In genomic region chr14:61553730-61554641, GRCh38 we compare ENCODE assay signal across 9 cellular contexts.
A peak's percentile ranks its signal among the peaks of the same experiment; 100 is the strongest.
DNase-seq lines count a peak whose midpoint lies in the region; ATAC-seq and TF ChIP-seq lines count a peak whose summit lies in the region.
"Had no signal": no experiment of that assay in that cellular context is flagged by ENCODE, and none has a peak within 500 bp of the region (broad histone marks: within the 10 kb centered on the region; RNA-seq: fewer than 3 reads in every experiment).

No MANE protein-coding gene starts in this region.

- peaks cover 0 to 10% (median 0%) of the 10 kb centered on the region in 11 experiments; a peak in 5 of 22 replicates for H3K9me3 ChIP-seq in BLaER1 treated with 17β-estradiol and CSF1 and Interleukin-3, amounts not matched to agents 10 nM and 100 nM (replicated peaks in 1 of 11)
- no peaks in the 10 kb centered on the region for H3K9me3 ChIP-seq in naive thymus-derived CD4-positive, alpha-beta T cell (ENCODE audit: control insufficient read depth in 2 of 3, low read length in 3 of 3)

- H3K4me3 Mint-ChIP-seq in naive thymus-derived CD4-positive, alpha-beta T cell = peak overlapping the region in 1 of 10 donors; percentile 33
- no peak overlapping the region for H3K4me3 Mint-ChIP-seq in glutamatergic neuron (ENCODE audit: unreplicated experiment)

- no peak for TF ChIP-seq CTCF in glutamatergic neuron (IDR thresholded peaks at IDR 0.05; ENCODE audit: partially characterized antibody, unreplicated experiment)

- H3K27me3 Mint-ChIP-seq in naive thymus-derived CD4-positive, alpha-beta T cell = no peaks in the 10 kb centered on the region
- H3K27me3 Mint-ChIP-seq in glutamatergic neuron (ENCODE audit: unreplicated experiment) = peaks cover 2% of the 10 kb centered on the region

- H3K36me3 ChIP-seq in BLaER1 treated with 17β-estradiol and CSF1 and Interleukin-3, amounts not matched to agents 10 nM and 100 nM = peaks cover 0 to 29% (median 12%) of the 10 kb centered on the region in 11 experiments; a peak in 14 of 22 replicates
- H3K36me3 ChIP-seq in naive thymus-derived CD4-positive, alpha-beta T cell (ENCODE audit: control insufficient read depth in 2 of 3, insufficient read depth in 3 of 3, low read length in 3 of 3) = peaks cover 9 to 33% (median 30%) of the 10 kb centered on the region in 3 experiments

- H3K27me3 ChIP-seq in BLaER1 treated with 17β-estradiol and CSF1 and Interleukin-3, amounts not matched to agents 10 nM and 100 nM = no peaks in the 10 kb centered on the region
- H3K27me3 ChIP-seq in naive thymus-derived CD4-positive, alpha-beta T cell (ENCODE audit: control insufficient read depth in 2 of 2, insufficient read depth in 2 of 2, low read length in 2 of 2) = no peaks in the 10 kb centered on the region

- peak overlapping the region; percentile 51 to 92 (median 83) for H3K27ac Mint-ChIP-seq in naive thymus-derived CD4-positive, alpha-beta T cell
- H3K27ac Mint-ChIP-seq in glutamatergic neuron (ENCODE audit: unreplicated experiment) = no peak overlapping the region

- H3K9ac ChIP-seq in BLaER1 treated with 17β-estradiol and CSF1 and Interleukin-3, amounts not matched to agents 10 nM and 100 nM = peak overlapping the region; percentile 74 to 88 (median 81)

- peak overlapping the region; percentile 76 to 96 (median 88) for H3K4me2 ChIP-seq in BLaER1 treated with 17β-estradiol and CSF1 and Interleukin-3, amounts not matched to agents 10 nM and 100 nM

- DNase-seq in M059J (ENCODE audit: low read depth) = peak; percentile 98
- DNase-seq in brain pericyte (ENCODE audit: low read depth, low spot score) = peak; percentile 74
- no peak for DNase-seq in naive thymus-derived CD4-positive, alpha-beta T cell
- no peak for DNase-seq in glutamatergic neuron
- DNase-seq: NCI-H1092 treated with DMSO at 0.1 percent for 48 hours had no signal

- ATAC-seq in naive thymus-derived CD4-positive, alpha-beta T cell = peak; percentile 43
- no peak for ATAC-seq in HG03521 (IDR thresholded peaks at IDR 0.05; ENCODE audit: unreplicated experiment)
- no peak for ATAC-seq in GM19035 (IDR thresholded peaks at IDR 0.05; ENCODE audit: unreplicated experiment)
- ATAC-seq in HG02678 (IDR thresholded peaks at IDR 0.05; ENCODE audit: unreplicated experiment) = no peak

- H3K36me3 Mint-ChIP-seq in naive thymus-derived CD4-positive, alpha-beta T cell = peaks cover 8 to 60% (median 29%) of the 10 kb centered on the region in 5 donors
- no peaks in the 10 kb centered on the region for H3K36me3 Mint-ChIP-seq in glutamatergic neuron (ENCODE audit: unreplicated experiment)

- POLR2A ChIA-PET in naive thymus-derived CD4-positive, alpha-beta T cell (lab: Charles Lee) = interaction anchor here (0.5 to 2.4 kb wide), 2 partner anchors 144 to 274 kb away, joined by 3 to 9 read pairs; no protein-coding TSS in a partner anchor

- CTCF ChIA-PET in naive thymus-derived CD4-positive, alpha-beta T cell (lab: Charles Lee) = interaction anchor here (0.6 to 0.8 kb wide), 2 partner anchors 14 to 137 kb away, joined by 3 to 4 read pairs; no protein-coding TSS in a partner anchor

- peak overlapping the region; percentile 89 to 98 (median 92) for H3K27ac ChIP-seq in BLaER1 treated with 17β-estradiol and CSF1 and Interleukin-3, amounts not matched to agents 10 nM and 100 nM
- H3K27ac ChIP-seq in naive thymus-derived CD4-positive, alpha-beta T cell (ENCODE audit: low read depth, low read length) = no peak overlapping the region

- H3K4me3 ChIP-seq in BLaER1 treated with 17β-estradiol and CSF1 and Interleukin-3, amounts not matched to agents 10 nM and 100 nM = peak overlapping the region in 3 of 10 experiments; percentile 2 to 26 (median 7); a peak in 1 of 20 replicates
- no peak overlapping the region for H3K4me3 ChIP-seq in naive thymus-derived CD4-positive, alpha-beta T cell (ENCODE audit: low read length)

- H3K4me1 Mint-ChIP-seq in naive thymus-derived CD4-positive, alpha-beta T cell = peaks cover 23 to 71% (median 61%) of the 10 kb centered on the region in 7 donors
- no peaks in the 10 kb centered on the region for H3K4me1 Mint-ChIP-seq in glutamatergic neuron (ENCODE audit: low read depth, unreplicated experiment)

- intact Hi-C loops in naive thymus-derived CD4-positive, alpha-beta T cell (cut with micrococcal nuclease) = loop anchor here (2.0 kb wide), 2 partner anchors 15 to 21 kb away; no protein-coding TSS in a partner anchor

- peaks cover 0 to 4% (median 0%) of the 10 kb centered on the region in 11 donors for H3K9me3 Mint-ChIP-seq in naive thymus-derived CD4-positive, alpha-beta T cell
- no peaks in the 10 kb centered on the region for H3K9me3 Mint-ChIP-seq in glutamatergic neuron (ENCODE audit: unreplicated experiment)

- H3K4me1 ChIP-seq in BLaER1 treated with 17β-estradiol and CSF1 and Interleukin-3, amounts not matched to agents 10 nM and 100 nM = peaks cover 85 to 99% (median 91%) of the 10 kb centered on the region in 10 experiments
- peaks cover 9 to 12% of the 10 kb centered on the region in 2 donors for H3K4me1 ChIP-seq in naive thymus-derived CD4-positive, alpha-beta T cell (ENCODE audit: control insufficient read depth in 2 of 2, insufficient read depth in 2 of 2, low read length in 2 of 2)

- no peaks in the 10 kb centered on the region for H4K20me1 ChIP-seq in BLaER1 treated with 17β-estradiol and CSF1 and Interleukin-3, amounts not matched to agents 10 nM and 100 nM

Comparison
In these comparisons a context has a peak if more than half of its experiments do, and no peak if none do; other contexts are left out.
1. DNase-seq: peak in M059J (single experiment) and brain pericyte (single experiment); none in naive thymus-derived CD4-positive, alpha-beta T cell (0 of 9) and glutamatergic neuron (single experiment).